18 cellular contexts compared by ENCODE assay signal in genomic region chr22:25348391-25348790, GRCh38.
DNase-seq lines count a peak whose midpoint lies in the region; ATAC-seq, FAIRE-seq and TF ChIP-seq lines count a peak whose summit lies in the region.
"Had no signal": no experiment of that assay in that cellular context is flagged by ENCODE, and none has a peak within 500 bp of the region (broad histone marks: within the 10 kb centered on the region; RNA-seq: fewer than 3 reads in every experiment).

No MANE protein-coding gene starts in this region.

- H3K36me3 ChIP-seq in endothelial cell of umbilical vein (ENCODE audit: control insufficient read depth in 2 of 2, extremely low read depth in 1 of 2, insufficient read depth in 2 of 2, low read length in 2 of 2) (peaks cover 0 to 8% of the 10 kb centered on the region in 2 experiments), osteoblast (ENCODE audit: insufficient read depth, low read length) (peaks cover 12% of the 10 kb centered on the region), psoas muscle (ENCODE audit: insufficient read depth in 1 of 2, low read depth in 1 of 2) (peaks cover 0 to 36% of the 10 kb centered on the region in 2 donors), vagina (peaks cover 0 to 36% of the 10 kb centered on the region in 2 donors)

- TF ChIP-seq CTCF in GM13977 (IDR thresholded peaks at IDR 0.05; ENCODE audit: extremely low read depth, insufficient read depth, missing control alignments) (no peak), endothelial cell of umbilical vein (IDR thresholded peaks at IDR 0.05; ENCODE audit: extremely low read depth in 1 of 2, insufficient read depth in 1 of 2, low read depth in 1 of 2, low read length in 2 of 2) (no peak), osteoblast (IDR thresholded peaks at IDR 0.05; ENCODE audit: extremely low read depth, low read depth, low read length) (no peak), psoas muscle (IDR thresholded peaks at IDR 0.05) (no peak), vagina (IDR thresholded peaks at IDR 0.05) (no peak)

- CTCF ChIA-PET in endothelial cell of umbilical vein (lab: Charles Lee): interaction anchor here (2.1 kb wide), 1 partner anchor 15 kb away, joined by 6 read pairs; no protein-coding TSS in a partner anchor

- H3K27ac ChIP-seq in endothelial cell of umbilical vein (ENCODE audit: insufficient read depth, low read depth, low read length): peak overlapping the region; percentile 61
- H3K27ac ChIP-seq in osteoblast (ENCODE audit: low read depth, low read length): no peak overlapping the region
- H3K27ac ChIP-seq in psoas muscle: no peak overlapping the region
- H3K27ac ChIP-seq in vagina: no peak overlapping the region
- H3K27ac ChIP-seq: A549, C4-2B, HL-60 had no signal

- dilution Hi-C loops in endothelial cell of umbilical vein (cut with MboI; ENCODE audit: extremely low pct_ligation_motif_present, low sequenced_read_pairs): no loop called here

- POLR2A ChIA-PET in endothelial cell of umbilical vein (lab: Charles Lee): interaction anchor here (0.6 kb wide), 1 partner anchor 125 kb away, joined by 4 read pairs; no protein-coding TSS in a partner anchor

- no TSS peak for BruUV-seq in endothelial cell of umbilical vein (replicated peaks; lab: Mats Ljungman, UMichigan)

- no peak overlapping the region for H3K9ac ChIP-seq in endothelial cell of umbilical vein (replicated peaks; ENCODE audit: extremely low read depth, insufficient read depth, low read length)

- in situ Hi-C loops in GM13977 (cut with MboI; ENCODE audit: low pct_unique_long_range_greater_than_20kb, low sequenced_read_pairs, unreplicated experiment): loop anchor here (25.0 kb wide), 1 partner anchor 261 kb away; no protein-coding TSS in a partner anchor

- FAIRE-seq in endothelial cell of umbilical vein (lab: Jason Lieb, UNC) (no peak), urothelium cell line (lab: Jason Lieb, UNC) (peak; percentile 56)
- FAIRE-seq: A549, D721Med, H1 had no signal

- no peaks in the 10 kb centered on the region for H4K20me1 ChIP-seq in endothelial cell of umbilical vein (replicated peaks; ENCODE audit: control insufficient read depth, extremely low read depth, insufficient read depth, low read length)
- H4K20me1 ChIP-seq in osteoblast (ENCODE audit: insufficient read depth, low read length): no peaks in the 10 kb centered on the region

- H2AFZ ChIP-seq in endothelial cell of umbilical vein (ENCODE audit: low read depth, low read length) (no peak overlapping the region), osteoblast (ENCODE audit: low read length) (no peak overlapping the region)

- H3K27me3 ChIP-seq in endothelial cell of umbilical vein (ENCODE audit: control insufficient read depth in 2 of 2, insufficient read depth in 2 of 2, low read length in 2 of 2) (no peaks in the 10 kb centered on the region), osteoblast (ENCODE audit: insufficient read depth, low read length) (no peaks in the 10 kb centered on the region), psoas muscle (ENCODE audit: insufficient read depth in 3 of 3, low read length in 2 of 3) (no peaks in the 10 kb centered on the region), vagina (no peaks in the 10 kb centered on the region)
- H3K27me3 ChIP-seq: BE2C had no signal

- no peaks in the 10 kb centered on the region for H3K9me1 ChIP-seq in endothelial cell of umbilical vein (replicated peaks; ENCODE audit: control insufficient read depth, extremely low read depth, insufficient read depth, low read length)

- H3K4me3 ChIP-seq in endothelial cell of umbilical vein (replicated peaks in 1 of 3; ENCODE audit: insufficient read depth in 1 of 3, low read depth in 1 of 3, low read length in 3 of 3) (no peak overlapping the region), osteoblast (ENCODE audit: insufficient read depth, low read length) (no peak overlapping the region), psoas muscle (no peak overlapping the region), vagina (no peak overlapping the region)
- H3K4me3 ChIP-seq: A549, HAP-1 had no signal

- H3K79me2 ChIP-seq in endothelial cell of umbilical vein (ENCODE audit: control insufficient read depth, insufficient read depth, low read length) (no peaks in the 10 kb centered on the region), osteoblast (ENCODE audit: insufficient read depth, low read length) (no peaks in the 10 kb centered on the region)

- ATAC-seq in psoas muscle: no peak
- no peak for ATAC-seq in HG02571 (IDR thresholded peaks at IDR 0.05; ENCODE audit: unreplicated experiment)
- ATAC-seq: A549 had no signal

- H3K9me3 ChIP-seq in endothelial cell of umbilical vein (replicated peaks; ENCODE audit: control insufficient read depth, insufficient read depth, low read length) (no peaks in the 10 kb centered on the region), osteoblast (ENCODE audit: low read depth, low read length) (no peaks in the 10 kb centered on the region), psoas muscle (no peaks in the 10 kb centered on the region), vagina (no peaks in the 10 kb centered on the region)
- H3K9me3 ChIP-seq: A549, BE2C, HAP-1 had no signal

- intact Hi-C loops in endothelial cell of umbilical vein (cut with micrococcal nuclease): no loop called here
- intact Hi-C loops in psoas muscle (cut with DNase I): no loop called here
- intact Hi-C loops in vagina (cut with DNase I): no loop called here

- DNase-seq in GM13977 (ENCODE audit: low spot score) (peak; percentile 7), endothelial cell of umbilical vein (ENCODE audit: low read depth, low spot score) (no peak), osteoblast (ENCODE audit: insufficient read length, low spot score, missing footprints) (peak; percentile 27), urothelium cell line (ENCODE audit: low spot score) (no peak), psoas muscle (no peak), vagina (ENCODE audit: extremely low spot score in 2 of 2) (no peak)
- DNase-seq: BE2C; CD4-positive, alpha-beta memory T cell; DMS153; DND-41; GDM1 had no signal

- TF ChIP-seq POLR2A in endothelial cell of umbilical vein (IDR thresholded peaks at IDR 0.05; ENCODE audit: low read depth, low read length) (no peak), vagina (IDR thresholded peaks at IDR 0.05) (no peak)

- H3K4me1 ChIP-seq in endothelial cell of umbilical vein (ENCODE audit: control insufficient read depth, extremely low read depth, insufficient read depth, low read length) (peaks cover 13% of the 10 kb centered on the region), osteoblast (ENCODE audit: insufficient read depth, low read length) (peaks cover 3% of the 10 kb centered on the region), psoas muscle (no peaks in the 10 kb centered on the region), vagina (no peaks in the 10 kb centered on the region)
- H3K4me1 ChIP-seq: A549, BE2C, HAP-1 had no signal

- H3K4me2 ChIP-seq in endothelial cell of umbilical vein (ENCODE audit: insufficient read depth, low read length) (no peak overlapping the region), osteoblast (ENCODE audit: insufficient read depth, low read length) (no peak overlapping the region)
- H3K4me2 ChIP-seq: A549 had no signal

- WGBS in psoas muscle, 3 donors: 67 to 100% (median 92%) methylated on average over 2 of the region's 2 CpGs

TF ChIP-seq in endothelial cell of umbilical vein, 7 proteins besides CTCF, POLR2A, EP300 and RAD21:
- TF ChIP-seq EZH2 (IDR thresholded peaks at IDR 0.05; ENCODE audit: borderline replicate concordance, low read depth, low read length, severe bottlenecking): no peak
- no peak for TF ChIP-seq FOS (IDR thresholded peaks at IDR 0.05; ENCODE audit: borderline replicate concordance, insufficient read depth, low read length)
- TF ChIP-seq JUN (IDR thresholded peaks at IDR 0.05; ENCODE audit: borderline replicate concordance, insufficient read depth, insufficient read length, low read depth): no peak
- TF ChIP-seq MAX (IDR thresholded peaks at IDR 0.05; ENCODE audit: insufficient read depth, insufficient read length): no peak
- TF ChIP-seq GATA2 (IDR thresholded peaks at IDR 0.05; ENCODE audit: insufficient read depth, insufficient read length, low read depth, low read length): no peak
- no peak for TF ChIP-seq MYC (IDR thresholded peaks at IDR 0.05; ENCODE audit: low read depth, low read length)
- TF ChIP-seq POLR2AphosphoS5 (IDR thresholded peaks at IDR 0.05; ENCODE audit: insufficient read depth, low read depth, low read length): no peak

Comparison
In these comparisons a context has a peak if more than half of its experiments do, and no peak if none do; other contexts are left out.
1. DNase-seq: peak in GM13977 (single experiment) and osteoblast (single experiment); none in endothelial cell of umbilical vein (single experiment), urothelium cell line (single experiment), psoas muscle (0 of 2) and vagina (0 of 2).